Comparison of ENCODE assay signal across 8 cellular contexts in the genomic region with DNA sequence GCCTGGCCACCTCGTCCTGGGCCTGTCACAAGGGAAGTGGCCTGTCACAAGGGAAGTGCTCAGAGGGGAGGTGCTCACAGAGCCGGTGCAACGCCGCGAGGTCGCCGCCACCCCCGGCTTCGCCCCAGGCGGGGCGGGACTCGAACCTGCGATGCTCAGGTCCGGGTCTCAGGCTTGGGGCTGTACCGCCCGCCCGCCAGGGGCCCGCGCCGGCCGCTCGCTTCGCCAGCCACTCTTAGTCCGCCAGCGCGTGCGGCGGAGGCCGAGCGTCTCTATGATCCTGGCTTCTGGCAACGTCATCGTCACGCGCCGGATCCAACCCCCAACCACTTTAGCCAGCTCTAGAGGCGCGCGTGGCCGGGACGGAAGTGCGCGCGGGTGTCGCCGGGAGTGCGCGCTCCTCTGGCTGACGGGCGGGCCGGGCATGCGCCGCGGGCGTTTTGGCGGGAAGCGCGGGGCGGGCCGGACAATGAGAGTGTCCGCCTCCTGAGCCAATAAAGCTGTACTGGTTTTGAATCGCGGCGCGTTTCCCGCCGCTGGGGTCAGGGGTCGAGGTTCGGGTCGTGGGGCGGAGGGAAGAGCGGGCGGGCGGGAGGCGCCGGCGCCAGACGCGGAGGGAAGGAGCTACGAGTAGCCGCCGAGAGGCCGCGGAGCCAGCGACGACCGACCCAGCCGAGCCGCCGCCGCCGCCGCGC. TPM values are rescaled to one million over a fixed set of nuclear protein-coding genes. Genes with fewer than 3 reads are reported as not detected.
DNase-seq lines count a peak whose midpoint lies in the region; ATAC-seq and TF ChIP-seq lines count a peak whose summit lies in the region.

A gene with protein sequence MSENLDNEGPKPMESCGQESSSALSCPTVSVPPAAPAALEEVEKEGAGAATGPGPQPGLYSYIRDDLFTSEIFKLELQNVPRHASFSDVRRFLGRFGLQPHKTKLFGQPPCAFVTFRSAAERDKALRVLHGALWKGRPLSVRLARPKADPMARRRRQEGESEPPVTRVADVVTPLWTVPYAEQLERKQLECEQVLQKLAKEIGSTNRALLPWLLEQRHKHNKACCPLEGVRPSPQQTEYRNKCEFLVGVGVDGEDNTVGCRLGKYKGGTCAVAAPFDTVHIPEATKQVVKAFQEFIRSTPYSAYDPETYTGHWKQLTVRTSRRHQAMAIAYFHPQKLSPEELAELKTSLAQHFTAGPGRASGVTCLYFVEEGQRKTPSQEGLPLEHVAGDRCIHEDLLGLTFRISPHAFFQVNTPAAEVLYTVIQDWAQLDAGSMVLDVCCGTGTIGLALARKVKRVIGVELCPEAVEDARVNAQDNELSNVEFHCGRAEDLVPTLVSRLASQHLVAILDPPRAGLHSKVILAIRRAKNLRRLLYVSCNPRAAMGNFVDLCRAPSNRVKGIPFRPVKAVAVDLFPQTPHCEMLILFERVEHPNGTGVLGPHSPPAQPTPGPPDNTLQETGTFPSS (minus strand): TSS at position 276 of the 695 bp plus-strand sequence. CDS start 320 bp downstream, outside the sequence.

- TF ChIP-seq CTCF in lower lobe of right lung (IDR thresholded peaks at IDR 0.05), result peak; percentile 32

- H3K9me3 Mint-ChIP-seq in CD4-positive, CD25-positive, alpha-beta regulatory T cell, result peaks cover 0 to 2% (median 0%) of the 10 kb centered on the region in 7 donors
- H3K9me3 Mint-ChIP-seq in activated CD4-positive, alpha-beta memory T cell treated with anti-CD3 and anti-CD28 coated beads, Interleukin-2, amount 10 ng/mL, durations not matched to agents 7 days and 5 days, result no peaks in the 10 kb centered on the region

- intact Hi-C loops in lower lobe of right lung (cut with DNase I), result no loop called here

- H3K4me1 Mint-ChIP-seq in CD4-positive, CD25-positive, alpha-beta regulatory T cell, result peaks cover 0 to 59% (median 23%) of the 10 kb centered on the region in 4 donors
- peaks cover 51% of the 10 kb centered on the region for H3K4me1 Mint-ChIP-seq in activated CD4-positive, alpha-beta memory T cell treated with anti-CD3 and anti-CD28 coated beads, Interleukin-2, amount 10 ng/mL, durations not matched to agents 7 days and 5 days

- POLR2A ChIA-PET in activated CD4-positive, alpha-beta memory T cell treated with anti-CD3 and anti-CD28 coated beads, Interleukin-2, amount 10 ng/mL, durations not matched to agents 7 days and 5 days (lab: Charles Lee), result interaction anchor here (0.9 to 5.5 kb wide), 15 partner anchors 10 to 392 kb away, joined by 3 to 56 read pairs (median 5); a partner anchor contains a TSS

- no peaks in the 10 kb centered on the region for H3K27me3 ChIP-seq in CD4-positive, CD25-positive, alpha-beta regulatory T cell (ENCODE audit: control insufficient read depth, insufficient read depth, low read length)
- H3K27me3 ChIP-seq in lower lobe of right lung (ENCODE audit: low read depth), result no peaks in the 10 kb centered on the region

- H3K36me3 Mint-ChIP-seq in CD4-positive, CD25-positive, alpha-beta regulatory T cell, result peaks cover 5% of the 10 kb centered on the region
- peaks cover 59% of the 10 kb centered on the region for H3K36me3 Mint-ChIP-seq in activated CD4-positive, alpha-beta memory T cell treated with anti-CD3 and anti-CD28 coated beads, Interleukin-2, amount 10 ng/mL, durations not matched to agents 7 days and 5 days (ENCODE audit: low read depth)

- CTCF ChIA-PET in activated CD4-positive, alpha-beta memory T cell treated with anti-CD3 and anti-CD28 coated beads, Interleukin-2, amount 10 ng/mL, durations not matched to agents 7 days and 5 days (lab: Charles Lee), result interaction anchor here (1.6 to 2.2 kb wide), 2 partner anchors 13 to 16 kb away, joined by 8 to 11 read pairs; no protein-coding TSS in a partner anchor

- H3K27ac Mint-ChIP-seq in CD4-positive, CD25-positive, alpha-beta regulatory T cell, result peak within 1 kb of the TSS; percentile 75 to 95 (median 86)
- peak within 1 kb of the TSS; percentile 90 for H3K27ac Mint-ChIP-seq in activated CD4-positive, alpha-beta memory T cell treated with anti-CD3 and anti-CD28 coated beads, Interleukin-2, amount 10 ng/mL, durations not matched to agents 7 days and 5 days

- peak within 1 kb of the TSS; percentile 84 for H3K4me3 ChIP-seq in CD4-positive, CD25-positive, alpha-beta regulatory T cell (ENCODE audit: low read depth, low read length)
- H3K4me3 ChIP-seq in lower lobe of right lung, result peak within 1 kb of the TSS; percentile 79

- peaks cover 47% of the 10 kb centered on the region for H3K4me1 ChIP-seq in CD4-positive, CD25-positive, alpha-beta regulatory T cell (ENCODE audit: control insufficient read depth, insufficient read depth, low read length, poor library complexity, severe bottlenecking)
- peaks cover 39% of the 10 kb centered on the region for H3K4me1 ChIP-seq in lower lobe of right lung

- no peaks in the 10 kb centered on the region for H3K27me3 Mint-ChIP-seq in CD4-positive, CD25-positive, alpha-beta regulatory T cell
- H3K27me3 Mint-ChIP-seq in activated CD4-positive, alpha-beta memory T cell treated with anti-CD3 and anti-CD28 coated beads, Interleukin-2, amount 10 ng/mL, durations not matched to agents 7 days and 5 days, result no peaks in the 10 kb centered on the region

- peak within 1 kb of the TSS; percentile 90 to 95 (median 92) for H3K4me3 Mint-ChIP-seq in CD4-positive, CD25-positive, alpha-beta regulatory T cell
- peak within 1 kb of the TSS; percentile 86 for H3K4me3 Mint-ChIP-seq in activated CD4-positive, alpha-beta memory T cell treated with anti-CD3 and anti-CD28 coated beads, Interleukin-2, amount 10 ng/mL, durations not matched to agents 7 days and 5 days

- DNase-seq in CD4-positive, CD25-positive, alpha-beta regulatory T cell, result peak; percentile 96 to 99 (median 97)
- DNase-seq in HK-2 (ENCODE audit: unreplicated experiment), result peak; percentile 96
- peak; percentile 79 for DNase-seq in NCI-H82 treated with DMSO at 0.1 percent for 48 hours (lab: John Stamatoyannopoulos, UW; ENCODE audit: unreplicated experiment)
- DNase-seq in activated CD4-positive, alpha-beta memory T cell treated with anti-CD3 and anti-CD28 coated beads, Interleukin-2, amount 10 ng/mL, durations not matched to agents 7 days and 5 days, result peak; percentile 98
- peak; percentile 100 for DNase-seq in ecto neural progenitor cell (ENCODE audit: low spot score)
- peak; percentile 99 for DNase-seq in lower lobe of right lung
- DNase-seq in stimulated activated CD4-positive, alpha-beta T cell treated with anti-CD3 and anti-CD28 coated beads, TNF-alpha, amount 100 ng/mL, for 24 hours (ENCODE audit: low read depth in 3 of 3), result peak; percentile 94 to 97 (median 96)

- peak within 1 kb of the TSS; percentile 84 for H3K27ac ChIP-seq in CD4-positive, CD25-positive, alpha-beta regulatory T cell (ENCODE audit: insufficient read depth, low read length, poor library complexity, severe bottlenecking)
- H3K27ac ChIP-seq in lower lobe of right lung, result peak within 1 kb of the TSS; percentile 87

- peak; percentile 81 to 88 for ATAC-seq in CD4-positive, CD25-positive, alpha-beta regulatory T cell (ENCODE audit: low read depth in 2 of 2)
- ATAC-seq in GM19438 (IDR thresholded peaks at IDR 0.05; ENCODE audit: low read depth, unreplicated experiment), result peak; percentile 68
- ATAC-seq in lower lobe of right lung, result peak; percentile 95 to 96

- no peaks in the 10 kb centered on the region for H3K9me3 ChIP-seq in CD4-positive, CD25-positive, alpha-beta regulatory T cell (ENCODE audit: control insufficient read depth in 2 of 2, low read length in 2 of 2)
- no peaks in the 10 kb centered on the region for H3K9me3 ChIP-seq in lower lobe of right lung

- H3K36me3 ChIP-seq in CD4-positive, CD25-positive, alpha-beta regulatory T cell (ENCODE audit: control insufficient read depth, insufficient read depth, low read length), result peaks cover 42% of the 10 kb centered on the region
- H3K36me3 ChIP-seq in lower lobe of right lung, result peaks cover 65% of the 10 kb centered on the region

RNA-seq across cellular contexts. Expression of the gene that starts here (rescaled TPM):
- total RNA-seq in CD4-positive, CD25-positive, alpha-beta regulatory T cell, result 75.2 TPM
- 10 to 100 TPM; 24.5 to 30.2 (median 28.1) TPM for polyA plus RNA-seq in CD4-positive, CD25-positive, alpha-beta regulatory T cell
- total RNA-seq in activated CD4-positive, alpha-beta memory T cell treated with anti-CD3 and anti-CD28 coated beads, Interleukin-2, amount 10 ng/mL, durations not matched to agents 7 days and 5 days, result 10 to 100 TPM; 71.8 to 75.2 TPM
- total RNA-seq in lower lobe of right lung, result 70.4 TPM

Comparison
In these comparisons a context has a peak if more than half of its experiments do, and no peak if none do; other contexts are left out.
1. Peak in every context shown above with its lines: DNase-seq, ATAC-seq, H3K4me3 ChIP-seq and H3K27ac ChIP-seq.